12 cellular contexts compared by ENCODE assay signal in the genomic region with DNA sequence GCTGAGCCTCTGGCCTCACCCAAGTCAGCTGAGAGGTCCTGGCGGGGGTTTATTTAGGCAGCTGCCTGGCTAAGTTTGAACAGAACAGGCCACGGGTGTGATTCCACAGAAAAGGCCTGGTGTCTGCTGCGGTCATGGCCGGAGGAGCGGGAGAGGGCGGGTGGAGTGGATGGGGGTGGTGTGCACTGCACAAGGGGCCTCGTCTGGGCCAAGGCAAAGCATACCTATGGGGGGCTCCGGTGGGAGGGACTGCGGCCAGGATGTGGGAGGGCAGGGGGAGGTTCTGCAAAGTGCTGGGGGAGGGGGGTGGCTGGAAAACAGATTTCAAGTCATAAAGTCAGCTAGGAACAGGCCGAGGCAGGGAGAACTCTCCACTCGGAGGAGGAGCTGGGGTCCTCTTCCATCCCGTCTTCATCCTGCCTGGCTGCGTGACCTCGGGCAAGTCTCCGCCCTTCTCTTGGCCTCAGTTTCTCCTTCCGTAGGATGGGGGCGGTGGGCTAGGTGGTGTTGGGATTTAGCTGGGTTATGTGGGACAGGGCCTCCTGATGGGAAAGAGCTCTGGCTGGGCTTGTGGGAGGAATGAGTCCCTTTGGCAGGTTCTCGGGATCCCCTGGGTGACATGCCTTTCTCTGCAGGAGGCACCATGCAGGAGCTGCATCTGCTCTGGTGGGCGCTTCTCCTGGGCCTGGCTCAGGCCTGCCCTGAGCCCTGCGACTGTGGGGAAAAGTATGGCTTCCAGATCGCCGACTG. TPM values are rescaled to one million over a fixed set of nuclear protein-coding genes. Genes with fewer than 3 reads are reported as not detected.
DNase-seq lines count a peak whose midpoint lies in the region; ATAC-seq and TF ChIP-seq lines count a peak whose summit lies in the region.
"Had no signal": no experiment of that assay in that cellular context is flagged by ENCODE, and none has a peak within 500 bp of the region (broad histone marks: within the 10 kb centered on the region; RNA-seq: fewer than 3 reads in every experiment).

No MANE protein-coding gene starts in this region.

- TF ChIP-seq CTCF in RWPE2 (IDR thresholded peaks at IDR 0.05; ENCODE audit: poor library complexity, severe bottlenecking) (no peak), fibroblast of lung (conservative IDR thresholded peaks at IDR 0.05 in 1 of 2, IDR thresholded peaks at IDR 0.05 in 1 of 2; ENCODE audit: low read depth in 1 of 2, low read length in 2 of 2) (no peak), testis (IDR thresholded peaks at IDR 0.05) (no peak)

- ATAC-seq in RWPE2 (ENCODE audit: low read depth), result no peak
- no peak for ATAC-seq in HG02759 (IDR thresholded peaks at IDR 0.05; ENCODE audit: unreplicated experiment)
- ATAC-seq: activated CD8-positive, alpha-beta T cell treated with anti-CD3 and anti-CD28 coated beads for 36 hours had no signal

- intact Hi-C loops in testis (cut with DNase I; ENCODE audit: low total_unique reads), result no loop called here

- no peaks in the 10 kb centered on the region for H3K79me2 ChIP-seq in fibroblast of lung (ENCODE audit: control insufficient read depth, insufficient read depth, low read length)

- H3K4me1 ChIP-seq in RWPE2 (ENCODE audit: insufficient read depth, poor library complexity, severe bottlenecking) (peaks cover 13% of the 10 kb centered on the region), fibroblast of lung (ENCODE audit: control insufficient read depth, extremely low read depth, insufficient read depth, low read length) (peaks cover 34% of the 10 kb centered on the region), mucosa of rectum (ENCODE audit: control insufficient read depth in 2 of 2, insufficient read depth in 2 of 2, low read length in 2 of 2) (peaks cover 0 to 2% of the 10 kb centered on the region in 2 donors), testis (peaks cover 46% of the 10 kb centered on the region)

- H3K36me3 ChIP-seq in RWPE2 (ENCODE audit: low read depth) (no peaks in the 10 kb centered on the region), fibroblast of lung (ENCODE audit: control insufficient read depth, insufficient read depth, low read length) (no peaks in the 10 kb centered on the region), mucosa of rectum (ENCODE audit: control insufficient read depth in 2 of 2, insufficient read depth in 2 of 2, low read length in 2 of 2) (no peaks in the 10 kb centered on the region), testis (ENCODE audit: low read depth, missing control alignments) (no peaks in the 10 kb centered on the region)

- no peaks in the 10 kb centered on the region for H4K20me1 ChIP-seq in fibroblast of lung (ENCODE audit: control insufficient read depth, extremely low read depth, insufficient read depth, low read length)

- no peaks in the 10 kb centered on the region for H3K9me3 ChIP-seq in RWPE2 (ENCODE audit: severe bottlenecking)
- H3K9me3 ChIP-seq in fibroblast of lung (ENCODE audit: control insufficient read depth, insufficient read depth, low read depth, low read length), result no peaks in the 10 kb centered on the region
- no peaks in the 10 kb centered on the region for H3K9me3 ChIP-seq in mucosa of rectum (ENCODE audit: control insufficient read depth in 2 of 2, low read length in 2 of 2)
- H3K9me3 ChIP-seq in testis, result no peaks in the 10 kb centered on the region

- TF ChIP-seq POLR2A in testis (IDR thresholded peaks at IDR 0.05), result no peak

- DNase-seq in RWPE2 (ENCODE audit: low spot score), result peak; percentile 66
- DNase-seq in fibroblast of lung (ENCODE audit: low read depth in 2 of 2), result peak in 1 of 2 donors; percentile 41
- peak; percentile 81 for DNase-seq in testis
- no peak for DNase-seq in central memory CD4-positive, alpha-beta T cell
- DNase-seq in HCEC 1CT, result no peak
- DNase-seq in activated CD8-positive, alpha-beta memory T cell treated with anti-CD3 and anti-CD28 coated beads for 24 hours, result no peak
- DNase-seq: activated CD8-positive, alpha-beta T cell treated with anti-CD3 and anti-CD28 coated beads for 36 hours; EL; GOT3; midbrain had no signal

- H3K4me2 ChIP-seq in fibroblast of lung (ENCODE audit: extremely low read depth, insufficient read depth, low read length), result peak overlapping the region; percentile 51

- H3K4me3 ChIP-seq in RWPE2 (ENCODE audit: severe bottlenecking) (no peak overlapping the region), fibroblast of lung (replicated peaks in 1 of 4; ENCODE audit: control extremely low read depth in 1 of 4, insufficient read depth in 1 of 4, low read depth in 3 of 4, low read length in 4 of 4) (peak overlapping the region in 3 of 4 experiments; percentile 14 to 61 (median 17)), mucosa of rectum (ENCODE audit: low read length in 2 of 2) (peak overlapping the region; percentile 37 to 46), testis (peak overlapping the region; percentile 24 to 50)

- H3K27ac ChIP-seq in RWPE2 (ENCODE audit: poor library complexity, severe bottlenecking), result no peak overlapping the region
- H3K27ac ChIP-seq in fibroblast of lung (ENCODE audit: insufficient read depth, low read length), result no peak overlapping the region
- H3K27ac ChIP-seq in mucosa of rectum (ENCODE audit: low read depth in 2 of 2, low read length in 2 of 2), result peak overlapping the region; percentile 45 to 61
- H3K27ac ChIP-seq in testis, result peak overlapping the region; percentile 50 to 72

- H3K9ac ChIP-seq in fibroblast of lung (ENCODE audit: insufficient read depth, low read length) (peak overlapping the region; percentile 4), mucosa of rectum (ENCODE audit: low read depth in 1 of 2, low read length in 2 of 2) (peak overlapping the region in 1 of 2 donors; percentile 39)

- peak overlapping the region; percentile 41 for H2AFZ ChIP-seq in fibroblast of lung (ENCODE audit: low read length)

- H3K27me3 ChIP-seq in RWPE2 (ENCODE audit: insufficient read depth, poor library complexity, severe bottlenecking) (no peaks in the 10 kb centered on the region), fibroblast of lung (ENCODE audit: control insufficient read depth, insufficient read depth, low read length) (no peaks in the 10 kb centered on the region), mucosa of rectum (ENCODE audit: control insufficient read depth in 2 of 2, insufficient read depth in 2 of 2, low read length in 2 of 2) (no peaks in the 10 kb centered on the region), testis (no peaks in the 10 kb centered on the region)

- 43 to 65% methylated on average over 15 to 22 of the region's 22 CpGs for WGBS in testis, 2 donors

RNA-seq across cellular contexts. Expression of gene ISLR, which starts 0.9 kb away (rescaled TPM):
- total RNA-seq in fibroblast of lung (14.0 and 17.7 TPM in 2 replicates), testis (10 to 100 TPM; 24.0 to 39.5 TPM)
- polyA plus RNA-seq in fibroblast of lung (17.3 and 34.0 TPM in 2 replicates), testis (ENCODE audit: insufficient read depth, low read depth, low replicate concordance) (73.7 TPM)
- polyA plus RNA-seq in fibroblast of lung (2012), result 19.6 and 41.4 TPM in 2 replicates
- 8.6 and 22.7 TPM in 2 replicates for polyA minus RNA-seq in fibroblast of lung (ENCODE audit: low replicate concordance)
- total RNA-seq: activated CD8-positive, alpha-beta T cell treated with anti-CD3 and anti-CD28 coated beads for 36 hours had no signal

RNA-seq across cellular contexts. Expression of gene STRA6, which starts 28.2 kb away (rescaled TPM):
- total RNA-seq in fibroblast of lung, result 0.17 TPM in 1 of 2 replicates, not detected in the other
- polyA plus RNA-seq in fibroblast of lung, result 0.02 TPM in 1 of 2 replicates, not detected in the other
- not detected in 2 replicates for polyA plus RNA-seq in fibroblast of lung (2012)
- polyA minus RNA-seq in fibroblast of lung (ENCODE audit: low replicate concordance), result 4.4 TPM in 1 of 2 replicates, not detected in the other
- 1 to 10 TPM; 4.1 to 9.3 TPM for total RNA-seq in testis
- 14.1 TPM for polyA plus RNA-seq in testis (ENCODE audit: insufficient read depth, low read depth, low replicate concordance)

RNA-seq across cellular contexts. Expression of gene ISLR2, which starts 44.0 kb away (rescaled TPM):
- total RNA-seq in fibroblast of lung, result not detected in 2 replicates
- polyA plus RNA-seq in fibroblast of lung, result not detected in 2 replicates
- not detected in 2 replicates for polyA plus RNA-seq in fibroblast of lung (2012)
- not detected in 2 replicates for polyA minus RNA-seq in fibroblast of lung (ENCODE audit: low replicate concordance)
- total RNA-seq in testis, result 10 to 100 TPM; 12.8 to 17.7 TPM
- polyA plus RNA-seq in testis (ENCODE audit: insufficient read depth, low read depth, low replicate concordance), result 26.1 TPM
- total RNA-seq: activated CD8-positive, alpha-beta T cell treated with anti-CD3 and anti-CD28 coated beads for 36 hours had no signal

Comparison
In these comparisons a context has a peak if more than half of its experiments do, and no peak if none do; other contexts are left out.
1. DNase-seq: peak in RWPE2 (single experiment) and testis (single experiment); none in central memory CD4-positive, alpha-beta T cell (single experiment), HCEC 1CT (single experiment) and activated CD8-positive, alpha-beta memory T cell treated with anti-CD3 and anti-CD28 coated beads for 24 hours (single experiment).
2. H3K27ac ChIP-seq: peak in mucosa of rectum (2 of 2) and testis (2 of 2); none in RWPE2 (single experiment) and fibroblast of lung (single experiment).
3. RNA of gene ISLR2, which starts 44.0 kb away (total RNA-seq): 12.8 to 17.7 TPM in testis; not detected in fibroblast of lung; every median in the first group is over 10 times any median in the second.